Comparison of ENCODE assay signal across 1 cellular context in genomic region chr11:19712281-19713220, GRCh38.
TF ChIP-seq lines count a peak whose summit lies in the region.

A gene with protein sequence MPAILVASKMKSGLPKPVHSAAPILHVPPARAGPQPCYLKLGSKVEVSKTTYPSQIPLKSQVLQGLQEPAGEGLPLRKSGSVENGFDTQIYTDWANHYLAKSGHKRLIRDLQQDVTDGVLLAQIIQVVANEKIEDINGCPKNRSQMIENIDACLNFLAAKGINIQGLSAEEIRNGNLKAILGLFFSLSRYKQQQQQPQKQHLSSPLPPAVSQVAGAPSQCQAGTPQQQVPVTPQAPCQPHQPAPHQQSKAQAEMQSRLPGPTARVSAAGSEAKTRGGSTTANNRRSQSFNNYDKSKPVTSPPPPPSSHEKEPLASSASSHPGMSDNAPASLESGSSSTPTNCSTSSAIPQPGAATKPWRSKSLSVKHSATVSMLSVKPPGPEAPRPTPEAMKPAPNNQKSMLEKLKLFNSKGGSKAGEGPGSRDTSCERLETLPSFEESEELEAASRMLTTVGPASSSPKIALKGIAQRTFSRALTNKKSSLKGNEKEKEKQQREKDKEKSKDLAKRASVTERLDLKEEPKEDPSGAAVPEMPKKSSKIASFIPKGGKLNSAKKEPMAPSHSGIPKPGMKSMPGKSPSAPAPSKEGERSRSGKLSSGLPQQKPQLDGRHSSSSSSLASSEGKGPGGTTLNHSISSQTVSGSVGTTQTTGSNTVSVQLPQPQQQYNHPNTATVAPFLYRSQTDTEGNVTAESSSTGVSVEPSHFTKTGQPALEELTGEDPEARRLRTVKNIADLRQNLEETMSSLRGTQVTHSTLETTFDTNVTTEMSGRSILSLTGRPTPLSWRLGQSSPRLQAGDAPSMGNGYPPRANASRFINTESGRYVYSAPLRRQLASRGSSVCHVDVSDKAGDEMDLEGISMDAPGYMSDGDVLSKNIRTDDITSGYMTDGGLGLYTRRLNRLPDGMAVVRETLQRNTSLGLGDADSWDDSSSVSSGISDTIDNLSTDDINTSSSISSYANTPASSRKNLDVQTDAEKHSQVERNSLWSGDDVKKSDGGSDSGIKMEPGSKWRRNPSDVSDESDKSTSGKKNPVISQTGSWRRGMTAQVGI (N-terminal part only) (plus strand): TSS chr11:19712837. CDS start chr11:19713696, 859 bp downstream.

TF ChIP-seq in WTC11, 78 proteins besides CTCF, POLR2A, EP300 and RAD21 (continued from another document):
- peak; percentile 38; the same call in 1 of the 2 replicates for TF ChIP-seq ESRRA (CRISPR knock-in tag; IDR thresholded peaks at IDR 0.05; ENCODE audit: borderline replicate concordance)
- TF ChIP-seq ZNF317 (CRISPR knock-in tag; IDR thresholded peaks at IDR 0.05; ENCODE audit: borderline replicate concordance, low read depth), result no peak
- no peak for TF ChIP-seq SMAD3 (CRISPR knock-in tag; IDR thresholded peaks at IDR 0.05; ENCODE audit: borderline replicate concordance)
- TF ChIP-seq, protein P1, sequence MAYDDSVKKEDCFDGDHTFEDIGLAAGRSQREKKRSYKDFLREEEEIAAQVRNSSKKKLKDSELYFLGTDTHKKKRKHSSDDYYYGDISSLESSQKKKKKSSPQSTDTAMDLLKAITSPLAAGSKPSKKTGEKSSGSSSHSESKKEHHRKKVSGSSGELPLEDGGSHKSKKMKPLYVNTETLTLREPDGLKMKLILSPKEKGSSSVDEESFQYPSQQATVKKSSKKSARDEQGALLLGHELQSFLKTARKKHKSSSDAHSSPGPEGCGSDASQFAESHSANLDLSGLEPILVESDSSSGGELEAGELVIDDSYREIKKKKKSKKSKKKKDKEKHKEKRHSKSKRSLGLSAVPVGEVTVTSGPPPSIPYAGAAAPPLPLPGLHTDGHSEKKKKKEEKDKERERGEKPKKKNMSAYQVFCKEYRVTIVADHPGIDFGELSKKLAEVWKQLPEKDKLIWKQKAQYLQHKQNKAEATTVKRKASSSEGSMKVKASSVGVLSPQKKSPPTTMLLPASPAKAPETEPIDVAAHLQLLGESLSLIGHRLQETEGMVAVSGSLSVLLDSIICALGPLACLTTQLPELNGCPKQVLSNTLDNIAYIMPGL (CRISPR knock-in tag; IDR thresholded peaks at IDR 0.05), result 0 out of 2 replicates have a peak, but pooled peaks have one; percentile 25
- TF ChIP-seq ETV6 (CRISPR knock-in tag; IDR thresholded peaks at IDR 0.05), result 0 out of 2 replicates have a peak, but pooled peaks have one; percentile 10
